In genomic region chr17:36825113-36825955, GRCh38 we compare ENCODE assay signal across 16 cellular contexts.
DNase-seq lines count a peak whose midpoint lies in the region; ATAC-seq, FAIRE-seq and TF ChIP-seq lines count a peak whose summit lies in the region.
"Had no signal": no experiment of that assay in that cellular context is flagged by ENCODE, and none has a peak within 500 bp of the region (broad histone marks: within the 10 kb centered on the region; RNA-seq: fewer than 3 reads in every experiment).

No MANE protein-coding gene starts in this region.

- H3K56ac ChIP-seq in mesendoderm (ENCODE audit: low read length), result peak overlapping the region; percentile 61

- no peak overlapping the region for H2AFZ ChIP-seq in HCT116 (ENCODE audit: low read depth, low read length, poor library complexity, severe bottlenecking)
- no peak overlapping the region for H2AFZ ChIP-seq in GM12878 (ENCODE audit: control insufficient read depth, low read depth, low read length)

- H2BK5ac ChIP-seq in mesendoderm (ENCODE audit: low read length), result no peak overlapping the region

- H3K27ac ChIP-seq in HCT116 (ENCODE audit: low read depth, low read length), result no peak overlapping the region
- H3K27ac ChIP-seq in GM12878 (ENCODE audit: control insufficient read depth, insufficient read depth), result no peak overlapping the region
- H3K27ac ChIP-seq in mesendoderm (ENCODE audit: low read depth, low read length), result no peak overlapping the region
- H3K27ac ChIP-seq: A549, C4-2B had no signal

- no peaks in the 10 kb centered on the region for H3K36me3 Mint-ChIP-seq in type B pancreatic cell
- H3K36me3 Mint-ChIP-seq: CD4-positive, alpha-beta memory T cell had no signal

- TF ChIP-seq POLR2A in HCT116 (IDR thresholded peaks at IDR 0.05; ENCODE audit: borderline replicate concordance, extremely low read depth, insufficient read depth, insufficient read length), result no peak
- no peak for TF ChIP-seq POLR2A in GM12878 (IDR thresholded peaks at IDR 0.05; ENCODE audit: low read depth, low read length)

- BruUV-seq in HCT116 (replicated peaks; lab: Mats Ljungman, UMichigan), result no TSS peak
- no TSS peak for BruUV-seq in GM12878 (replicated peaks; lab: Mats Ljungman, UMichigan)

- SMC1A ChIA-PET in GM12878 (lab: Charles Lee; ENCODE audit: uncharacterized antibody, unreplicated experiment), result no interaction called here

- ATAC-seq in HCT116 (peak; percentile 30; the same call in 1 of the 2 replicates), GM12878 (no peak)
- no peak for ATAC-seq in stimulated activated naive CD8-positive, alpha-beta T cell treated with anti-CD3 and anti-CD28 coated beads, Interleukin-15, Interleukin-2, amounts not matched to agents 100 U/mL and 50 U/mL, for 24 hours

- H3K4me2 ChIP-seq in HCT116 (ENCODE audit: low read length) (no peak overlapping the region), GM12878 (ENCODE audit: control insufficient read depth, insufficient read depth) (no peak overlapping the region), mesendoderm (ENCODE audit: low read length) (no peak overlapping the region)
- H3K4me2 ChIP-seq: A549 had no signal

- TF ChIP-seq EP300 in GM12878 (IDR thresholded peaks at IDR 0.05; ENCODE audit: borderline replicate concordance in 1 of 2, control insufficient read depth in 1 of 2, low read depth in 2 of 2, low read length in 2 of 2), result no peak

- no peak overlapping the region for H3K4me3 ChIP-seq in HCT116 (replicated peaks in 1 of 2; ENCODE audit: low read depth in 1 of 2, low read length in 2 of 2)
- no peak overlapping the region for H3K4me3 ChIP-seq in GM12878
- H3K4me3 ChIP-seq in mesendoderm (ENCODE audit: low read length), result no peak overlapping the region
- H3K4me3 ChIP-seq: A549 had no signal

- H2BK120ac ChIP-seq in mesendoderm (ENCODE audit: low read depth, low read length), result no peak overlapping the region

- no peaks in the 10 kb centered on the region for H3K4me1 Mint-ChIP-seq in type B pancreatic cell (ENCODE audit: unreplicated experiment)

- H3K9ac ChIP-seq in HCT116 (ENCODE audit: low read length) (no peak overlapping the region), GM12878 (ENCODE audit: control insufficient read depth, insufficient read depth, low read length) (no peak overlapping the region), mesendoderm (ENCODE audit: low read length) (no peak overlapping the region)

- H3K4ac ChIP-seq in mesendoderm (ENCODE audit: low read depth, low read length), result no peak overlapping the region

- no peak overlapping the region for H3K4me3 Mint-ChIP-seq in type B pancreatic cell
- H3K4me3 Mint-ChIP-seq: CD4-positive, alpha-beta memory T cell had no signal

- H3K23ac ChIP-seq in mesendoderm (ENCODE audit: low read length), result no peak overlapping the region

- H2BK15ac ChIP-seq in mesendoderm (replicated peaks; ENCODE audit: low read depth), result no peak overlapping the region

- H3K27me3 Mint-ChIP-seq in type B pancreatic cell, result peaks cover 50% of the 10 kb centered on the region

- H2AK5ac ChIP-seq in mesendoderm (ENCODE audit: low read length), result peak overlapping the region; percentile 56

- WGBS in GM12878 (ENCODE audit: insufficient coverage, insufficient replicate concordance, low lambda C conversion rate, missing lambda C conversion rate), result 69% methylated on average over 10 of the region's 10 CpGs
- no CpG with 5 or more reads among the region's 10 CpGs for WGBS in mesendoderm (ENCODE audit: extremely low coverage, insufficient coverage, low lambda C conversion rate)

- H3K9me3 ChIP-seq in HCT116 (ENCODE audit: control insufficient read depth in 1 of 2, insufficient read depth in 1 of 2, low read depth in 1 of 2, low read length in 2 of 2), result no peaks in the 10 kb centered on the region
- no peaks in the 10 kb centered on the region for H3K9me3 ChIP-seq in GM12878 (replicated peaks; ENCODE audit: control insufficient read depth, insufficient read depth, low read length)
- H3K9me3 ChIP-seq: A549, BE2C had no signal

- H3K79me2 ChIP-seq in HCT116 (ENCODE audit: insufficient read depth, low read length) (no peaks in the 10 kb centered on the region), GM12878 (ENCODE audit: control insufficient read depth, insufficient read depth, low read length) (no peaks in the 10 kb centered on the region), mesendoderm (ENCODE audit: control insufficient read depth, insufficient read depth, low read length) (no peaks in the 10 kb centered on the region)

- DNase-seq in HCT116 (ENCODE audit: low read depth, low spot score) (no peak), GM12878 (ENCODE audit: low read depth, low spot score) (no peak), mesendoderm (no peak), type B pancreatic cell (ENCODE audit: extremely low spot score, unreplicated experiment) (no peak), nucleus accumbens (lab: John Stamatoyannopoulos, UW) (no peak), superior temporal gyrus (ENCODE audit: extremely low spot score) (no peak)
- DNase-seq in stimulated activated naive CD8-positive, alpha-beta T cell treated with anti-CD3 and anti-CD28 coated beads, Interleukin-15, Interleukin-2, amounts not matched to agents 100 U/mL and 50 U/mL, for 24 hours, result no peak
- DNase-seq: BE2C; CD4-positive, alpha-beta memory T cell; DMS153; DND-41; GDM1 had no signal

- TF ChIP-seq CTCF in HCT116 (IDR thresholded peaks at IDR 0.05 in 2 of 3, conservative IDR thresholded peaks at IDR 0.05 in 1 of 3; ENCODE audit: borderline replicate concordance in 1 of 3, insufficient read depth in 1 of 3, low read depth in 2 of 3, low read length in 2 of 3) (no peak), GM12878 (IDR thresholded peaks at IDR 0.05 in 2 of 3, conservative IDR thresholded peaks at IDR 0.05 in 1 of 3; ENCODE audit: control insufficient read depth in 2 of 3, extremely low read depth in 1 of 3, insufficient read depth in 1 of 3, low read depth in 3 of 3, low read length in 3 of 3) (no peak), type B pancreatic cell (conservative IDR thresholded peaks at IDR 0.05) (no peak)

- H3K9me3 Mint-ChIP-seq in type B pancreatic cell, result no peaks in the 10 kb centered on the region
- H3K9me3 Mint-ChIP-seq: CD4-positive, alpha-beta memory T cell had no signal

- CTCF ChIA-PET in HCT116 (lab: Charles Lee) (no interaction called here), GM12878 (lab: Yijun Ruan, JAX) (no interaction called here)

- H3K27ac Mint-ChIP-seq in type B pancreatic cell, result peak overlapping the region; percentile 64
- H3K27ac Mint-ChIP-seq: CD4-positive, alpha-beta memory T cell had no signal

- H3K9me2 ChIP-seq in HCT116 (ENCODE audit: insufficient read depth), result no peaks in the 10 kb centered on the region

- in situ Hi-C loops in GM12878 (cut with MboI), result no loop called here

- no peak overlapping the region for H4K8ac ChIP-seq in mesendoderm (ENCODE audit: low read depth, low read length)

- H4K20me1 ChIP-seq in HCT116 (ENCODE audit: insufficient read depth) (no peaks in the 10 kb centered on the region), GM12878 (ENCODE audit: control insufficient read depth, insufficient read depth) (no peaks in the 10 kb centered on the region)

- H3K4me1 ChIP-seq in HCT116 (ENCODE audit: control insufficient read depth in 1 of 2, insufficient read depth in 2 of 2, low read length in 2 of 2), result peaks cover 0 to 6% of the 10 kb centered on the region in 2 experiments; a peak in 1 of 4 replicates
- no peaks in the 10 kb centered on the region for H3K4me1 ChIP-seq in GM12878 (ENCODE audit: control insufficient read depth, insufficient read depth, low read length)
- H3K4me1 ChIP-seq in mesendoderm (ENCODE audit: control insufficient read depth, low read depth, low read length), result peaks cover 7% of the 10 kb centered on the region
- H3K4me1 ChIP-seq: A549 had no signal

- intact Hi-C loops in HCT116 (cut with micrococcal nuclease), result no loop called here
- intact Hi-C loops in GM12878 (cut with micrococcal nuclease; ENCODE audit: unreplicated experiment), result no loop called here

- H3K27me3 ChIP-seq in HCT116 (ENCODE audit: insufficient read depth, low read length) (no peaks in the 10 kb centered on the region), GM12878 (replicated peaks in 1 of 2; ENCODE audit: control insufficient read depth in 2 of 2, insufficient read depth in 2 of 2, low read length in 1 of 2) (peaks cover 0 to 4% of the 10 kb centered on the region in 2 experiments; a peak in 3 of 4 replicates), mesendoderm (ENCODE audit: insufficient read depth, low read length, poor library complexity) (no peaks in the 10 kb centered on the region)
- H3K27me3 ChIP-seq: BE2C had no signal

- RAD21 ChIA-PET in HCT116 (lab: Charles Lee; ENCODE audit: low non-redundant PET in 1 of 2, low total read pairs in 2 of 2, uncharacterized antibody in 2 of 2, unreplicated experiment in 2 of 2), result no interaction called here
- RAD21 ChIA-PET in GM12878 (lab: Charles Lee; ENCODE audit: unreplicated experiment), result no interaction called here

- no peaks in the 10 kb centered on the region for H3K36me3 ChIP-seq in HCT116 (ENCODE audit: control insufficient read depth in 1 of 2, insufficient read depth in 2 of 2, low read length in 2 of 2)
- no peaks in the 10 kb centered on the region for H3K36me3 ChIP-seq in GM12878 (ENCODE audit: control insufficient read depth in 2 of 2, insufficient read depth in 2 of 2, low read length in 1 of 2)
- H3K36me3 ChIP-seq in mesendoderm (ENCODE audit: control insufficient read depth, insufficient read depth, low read length), result no peaks in the 10 kb centered on the region
- H3K36me3 ChIP-seq: BE2C had no signal

- no peak overlapping the region for H4K5ac ChIP-seq in mesendoderm (ENCODE audit: low read length)

- FAIRE-seq in GM12878 (lab: Jason Lieb, UNC), result no peak
- FAIRE-seq: A549, D721Med, GM19239 had no signal

- H3K18ac ChIP-seq in mesendoderm (ENCODE audit: low read length), result no peak overlapping the region

- no peaks in the 10 kb centered on the region for H3K79me1 ChIP-seq in mesendoderm (ENCODE audit: low read length)

- POLR2A ChIA-PET in HCT116 (lab: Charles Lee) (no interaction called here), GM12878 (lab: Charles Lee) (no interaction called here)

- TF ChIP-seq RAD21 in HCT116 (IDR thresholded peaks at IDR 0.05; ENCODE audit: low read depth), result no peak
- TF ChIP-seq RAD21 in GM12878 (IDR thresholded peaks at IDR 0.05; ENCODE audit: insufficient read depth, low read depth, low read length), result no peak

TF ChIP-seq in GM12878, 131 proteins besides CTCF, POLR2A, EP300 and RAD21:
- TF ChIP-seq IKZF2 (IDR thresholded peaks at IDR 0.05) (no peak), ZNF24 (IDR thresholded peaks at IDR 0.05) (peak; percentile 95), TAF1 (IDR thresholded peaks at IDR 0.05; ENCODE audit: borderline replicate concordance, low read depth, low read length) (no peak), JUNB (IDR thresholded peaks at IDR 0.05) (no peak)
